Comparison of ENCODE assay signal across 27 cellular contexts in the genomic region with DNA sequence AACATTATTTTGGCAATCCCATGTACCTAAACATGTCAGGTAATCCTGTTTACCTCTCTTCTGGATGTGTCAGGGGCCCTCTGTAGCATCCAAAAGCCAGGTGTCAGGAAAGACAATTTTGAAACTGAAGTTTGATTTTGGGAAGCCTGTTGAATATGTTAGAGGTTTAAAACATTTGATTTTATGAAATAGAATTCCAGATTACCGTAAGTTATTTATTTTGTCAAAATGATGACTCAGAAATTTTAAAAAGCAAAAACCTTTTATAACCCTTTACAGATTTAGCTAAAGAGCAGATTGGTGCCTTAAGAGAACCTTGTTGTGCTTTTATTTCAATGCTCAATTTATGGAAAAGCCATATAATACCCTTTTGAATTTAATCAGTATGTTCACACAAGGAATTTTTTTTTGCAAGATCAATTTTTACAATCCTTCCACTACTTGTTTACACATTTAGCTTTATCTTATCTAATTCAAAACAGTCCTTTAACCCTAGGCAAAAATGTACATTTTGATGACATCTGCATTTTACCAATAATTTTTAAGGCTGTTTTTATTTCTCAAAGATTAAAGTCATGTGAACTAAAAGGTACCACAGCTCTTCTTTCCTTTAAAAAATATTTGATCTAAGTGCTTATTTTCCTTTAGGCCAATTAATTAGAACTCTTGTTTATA. TPM values are rescaled to one million over a fixed set of nuclear protein-coding genes. Genes with fewer than 3 reads are reported as not detected.
"Had no signal": no experiment of that assay in that cellular context is flagged by ENCODE, and none has a peak within 500 bp of the region (broad histone marks: within the 10 kb centered on the region; RNA-seq: fewer than 3 reads in every experiment).

No MANE protein-coding gene starts in this region.

- H3K9ac ChIP-seq: SK-N-SH had no signal

- H3K4me2 ChIP-seq: SK-N-SH had no signal

- DNase-seq: activated CD4-positive, alpha-beta T cell treated with anti-CD3 and anti-CD28 coated beads, Interleukin-2, amount 10 ng/mL, durations not matched to agents 24 days and 14 days; activated CD4-positive, alpha-beta T cell treated with anti-CD3 and anti-CD28 coated beads, Interleukin-2, amount 50 U/mL, for 4 hours; activated CD8-positive, alpha-beta T cell treated with anti-CD3 and anti-CD28 coated beads for 36 hours; activated gamma-delta T cell treated with Interleukin-2 at 50 U/mL for 16 hours; activated naive CD4-positive, alpha-beta T cell treated with anti-CD3 and anti-CD28 coated beads for 36 hours; activated T-cell treated with anti-CD3 and anti-CD28 coated beads, Interleukin-2, amount 50 U/mL, for 1 hour; activated T-cell treated with anti-CD3 and anti-CD28 coated beads, Interleukin-2, amount 50 U/mL, for 72 hours; adrenal gland; anterior cingulate cortex; central memory CD4-positive, alpha-beta T cell; MM.1S; MV-4-11; NCI-H1092; NCI-H1436 treated with DMSO at 0.1 percent for 48 hours; NCI-H1694 treated with DMSO at 0.1 percent for 48 hours; NCI-H2029; NCI-H345; NCI-H524 treated with DMSO at 0.1 percent for 48 hours; RPMI8226; SHP77 treated with DMSO at 0.1 percent for 48 hours; SK-N-SH had no signal

- H3K27ac ChIP-seq: adrenal gland, SJSA1 had no signal

- H3K9me3 ChIP-seq: adrenal gland, SJSA1 had no signal

- FAIRE-seq: TTC549 had no signal

- H3K27me3 ChIP-seq: adrenal gland, SJSA1 had no signal

- H3K4me1 ChIP-seq: adrenal gland, SJSA1 had no signal

- H3K36me3 ChIP-seq: adrenal gland had no signal

- ATAC-seq: activated CD8-positive, alpha-beta T cell treated with anti-CD3 and anti-CD28 coated beads for 36 hours; activated naive CD4-positive, alpha-beta T cell treated with anti-CD3 and anti-CD28 coated beads, Interleukin-2, amount 50 U/mL, for 72 hours; activated T-cell treated with anti-CD3 and anti-CD28 coated beads, Interleukin-2, amount 50 U/mL, for 72 hours; activated T-helper 17 cell treated with anti-CD3 and anti-CD28 coated beads, Interleukin-2, amount 50 U/mL, for 72 hours; Panc1 had no signal

- H3K4me3 ChIP-seq: adrenal gland, SJSA1 had no signal

RNA-seq across cellular contexts. Expression of a gene that starts 59.1 kb away (rescaled TPM):
- total RNA-seq: NCI-H460 had no signal
